In the genomic region with DNA sequence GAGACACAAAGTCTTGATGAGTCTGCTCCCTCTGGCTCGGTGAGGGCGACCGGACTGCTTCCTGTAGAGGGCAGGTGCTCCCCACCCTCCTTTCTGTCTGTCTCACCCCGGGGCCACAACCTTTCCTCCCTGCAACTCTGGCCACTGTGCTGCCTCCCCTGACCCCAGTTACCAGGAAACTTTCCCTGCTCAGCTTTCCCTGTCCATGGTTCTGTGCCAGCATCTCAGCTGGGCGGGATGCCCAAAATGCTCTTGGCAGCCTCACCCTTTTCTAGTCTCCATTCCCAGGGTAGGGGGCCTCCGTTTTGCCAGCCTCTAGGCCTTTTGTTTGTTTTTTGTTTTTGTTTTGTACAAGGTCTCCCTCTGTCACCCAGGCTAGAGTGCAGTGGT, we compare ENCODE assay signal across 9 cellular contexts. TPM values are rescaled to one million over a fixed set of nuclear protein-coding genes. Genes with fewer than 3 reads are reported as not detected.
DNase-seq lines count a peak whose midpoint lies in the region; ATAC-seq and TF ChIP-seq lines count a peak whose summit lies in the region.
"Had no signal": no experiment of that assay in that cellular context is flagged by ENCODE, and none has a peak within 500 bp of the region (broad histone marks: within the 10 kb centered on the region; RNA-seq: fewer than 3 reads in every experiment).

No MANE protein-coding gene starts in this region.

- H3K4me3 Mint-ChIP-seq in activated CD4-positive, alpha-beta T cell treated with anti-CD3 and anti-CD28 coated beads, Interleukin-2, amount 10 ng/mL, durations not matched to agents 24 days and 14 days, result peak overlapping the region; percentile 82

- peaks cover 11% of the 10 kb centered on the region for H3K36me3 Mint-ChIP-seq in activated CD4-positive, alpha-beta T cell treated with anti-CD3 and anti-CD28 coated beads, Interleukin-2, amount 10 ng/mL, durations not matched to agents 24 days and 14 days (ENCODE audit: low read depth)

- TF ChIP-seq CTCF in body of pancreas (IDR thresholded peaks at IDR 0.05) (no peak), lung (IDR thresholded peaks at IDR 0.05; ENCODE audit: control extremely low read depth, extremely low read depth) (no peak), testis (IDR thresholded peaks at IDR 0.05) (no peak)

- H3K9me3 Mint-ChIP-seq in activated CD4-positive, alpha-beta T cell treated with anti-CD3 and anti-CD28 coated beads, Interleukin-2, amount 10 ng/mL, durations not matched to agents 24 days and 14 days, result no peaks in the 10 kb centered on the region

- peak overlapping the region in 3 of 4 donors; percentile 10 to 55 (median 38) for H3K27ac ChIP-seq in body of pancreas
- no peak overlapping the region for H3K27ac ChIP-seq in lung (ENCODE audit: low read depth in 1 of 2, low read length in 1 of 2)
- no peak overlapping the region for H3K27ac ChIP-seq in testis

- TF ChIP-seq POLR2A in body of pancreas (IDR thresholded peaks at IDR 0.05), result no peak
- TF ChIP-seq POLR2A in testis (IDR thresholded peaks at IDR 0.05), result no peak

- H3K4me1 ChIP-seq in body of pancreas (peaks cover 20% of the 10 kb centered on the region), lung (ENCODE audit: control insufficient read depth in 2 of 2, insufficient read depth in 2 of 2, low read length in 2 of 2) (peaks cover 4 to 11% of the 10 kb centered on the region in 2 donors), testis (peaks cover 7% of the 10 kb centered on the region)

- H3K27me3 ChIP-seq in body of pancreas (no peaks in the 10 kb centered on the region), lung (ENCODE audit: control insufficient read depth, insufficient read depth) (no peaks in the 10 kb centered on the region), testis (no peaks in the 10 kb centered on the region)

- WGBS in body of pancreas, 2 donors, result 22 to 23% methylated on average over 6 of the region's 6 CpGs
- 44 to 65% methylated on average over 6 of the region's 6 CpGs for WGBS in lung, 2 donors
- 45 to 62% methylated on average over 6 of the region's 6 CpGs for WGBS in testis, 2 donors

- H3K36me3 ChIP-seq in body of pancreas (replicated peaks in 1 of 2; ENCODE audit: insufficient read depth in 1 of 2, low read depth in 2 of 2), result peaks cover 0 to 2% of the 10 kb centered on the region in 2 donors
- H3K36me3 ChIP-seq in lung (ENCODE audit: control insufficient read depth in 2 of 2, insufficient read depth in 2 of 2, low read length in 2 of 2), result peaks cover 0 to 2% of the 10 kb centered on the region in 2 donors
- H3K36me3 ChIP-seq in testis (ENCODE audit: low read depth, missing control alignments), result no peaks in the 10 kb centered on the region

- peak; percentile 23 for ATAC-seq in body of pancreas
- ATAC-seq in lung (ENCODE audit: insufficient read depth, low FRiP score), result no peak
- no peak for ATAC-seq in HG02840 (IDR thresholded peaks at IDR 0.05; ENCODE audit: low FRiP score, unreplicated experiment)

- H3K27ac Mint-ChIP-seq in activated CD4-positive, alpha-beta T cell treated with anti-CD3 and anti-CD28 coated beads, Interleukin-2, amount 10 ng/mL, durations not matched to agents 24 days and 14 days, result peak overlapping the region; percentile 53

- no peaks in the 10 kb centered on the region for H3K9me3 ChIP-seq in body of pancreas
- H3K9me3 ChIP-seq in lung (ENCODE audit: control insufficient read depth in 2 of 2, insufficient read depth in 1 of 2, low read length in 1 of 2), result no peaks in the 10 kb centered on the region
- no peaks in the 10 kb centered on the region for H3K9me3 ChIP-seq in testis

- intact Hi-C loops in activated CD4-positive, alpha-beta T cell treated with anti-CD3 and anti-CD28 coated beads, Interleukin-2, amount 10 ng/mL, durations not matched to agents 24 days and 14 days (cut with micrococcal nuclease), result no loop called here
- intact Hi-C loops in body of pancreas (cut with DNase I), result no loop called here
- intact Hi-C loops in testis (cut with DNase I; ENCODE audit: low total_unique reads), result no loop called here

- H3K4me1 Mint-ChIP-seq in activated CD4-positive, alpha-beta T cell treated with anti-CD3 and anti-CD28 coated beads, Interleukin-2, amount 10 ng/mL, durations not matched to agents 24 days and 14 days, result peaks cover 10% of the 10 kb centered on the region

- DNase-seq in activated CD4-positive, alpha-beta T cell treated with anti-CD3 and anti-CD28 coated beads, Interleukin-2, amount 10 ng/mL, durations not matched to agents 24 days and 14 days, result no peak
- DNase-seq in activated CD4-positive, alpha-beta T cell treated with anti-CD3 and anti-CD28 coated beads for 4 hours, result no peak
- DNase-seq in body of pancreas, result peak; percentile 71 to 83 (median 73)
- DNase-seq in lung (ENCODE audit: low spot score), result peak; percentile 49
- peak; percentile 61 for DNase-seq in testis
- no peak for DNase-seq in DMS53 (lab: John Stamatoyannopoulos, UW)
- no peak for DNase-seq in NCI-H524 (lab: John Stamatoyannopoulos, UW)

- no peaks in the 10 kb centered on the region for H3K27me3 Mint-ChIP-seq in activated CD4-positive, alpha-beta T cell treated with anti-CD3 and anti-CD28 coated beads, Interleukin-2, amount 10 ng/mL, durations not matched to agents 24 days and 14 days

- H3K4me3 ChIP-seq in body of pancreas, result no peak overlapping the region
- no peak overlapping the region for H3K4me3 ChIP-seq in lung
- no peak overlapping the region for H3K4me3 ChIP-seq in testis

RNA-seq across cellular contexts. Expression of a gene that starts 1.4 kb away (rescaled TPM):
- 14.5 and 16.1 TPM in 2 replicates for total RNA-seq in activated CD4-positive, alpha-beta T cell treated with anti-CD3 and anti-CD28 coated beads, Interleukin-2, amount 10 ng/mL, durations not matched to agents 24 days and 14 days
- total RNA-seq in body of pancreas (10 to 100 TPM; 25.7 to 41.5 TPM), lung (10 to 100 TPM; 27.1 to 42.3 TPM), testis (10 to 100 TPM; 17.5 to 31.2 TPM)
- polyA plus RNA-seq in lung (10 to 100 TPM; 18.0 to 22.4 TPM), testis (ENCODE audit: insufficient read depth, low read depth, low replicate concordance) (11.0 TPM)

RNA-seq across cellular contexts. Expression of a gene that starts 12.4 kb away (rescaled TPM):
- 208 and 209 TPM in 2 replicates for total RNA-seq in activated CD4-positive, alpha-beta T cell treated with anti-CD3 and anti-CD28 coated beads, Interleukin-2, amount 10 ng/mL, durations not matched to agents 24 days and 14 days
- total RNA-seq in body of pancreas (10 to 100 TPM; 41.5 to 89.0 TPM), lung (100 to 1,000 TPM in 1 of 2 donors, 10 to 100 TPM in 1; 63.7 to 141 TPM), testis (100 to 1,000 TPM; 101 to 138 TPM)
- polyA plus RNA-seq in lung (100 to 1,000 TPM; 172 to 237 TPM), testis (ENCODE audit: insufficient read depth, low read depth, low replicate concordance) (191 TPM)

RNA-seq across cellular contexts. Expression of a gene that starts 19.6 kb away (rescaled TPM):
- total RNA-seq in activated CD4-positive, alpha-beta T cell treated with anti-CD3 and anti-CD28 coated beads, Interleukin-2, amount 10 ng/mL, durations not matched to agents 24 days and 14 days, result not detected in 2 replicates
- total RNA-seq in body of pancreas (not detected), lung (under 1 TPM in 1 of 2 donors, not detected in 1; 0.34 TPM), testis (not detected)
- polyA plus RNA-seq in lung (under 1 TPM in 1 of 2 donors, not detected in 1; 0.41 TPM), testis (ENCODE audit: insufficient read depth, low read depth, low replicate concordance) (not detected)
- total RNA-seq: epithelial cell of proximal tubule had no signal

RNA-seq across cellular contexts. Expression of a gene that starts 22.2 kb away (rescaled TPM):
- not detected in 2 replicates for total RNA-seq in activated CD4-positive, alpha-beta T cell treated with anti-CD3 and anti-CD28 coated beads, Interleukin-2, amount 10 ng/mL, durations not matched to agents 24 days and 14 days
- total RNA-seq in body of pancreas (not detected), lung (10 to 100 TPM in 1 of 2 donors, 1 to 10 TPM in 1; 2.1 to 14.0 TPM), testis (1 to 10 TPM in 1 of 2 donors, under 1 TPM in 1; 0.62 to 1.3 TPM)
- polyA plus RNA-seq in lung (10 to 100 TPM; 21.3 to 21.8 TPM), testis (ENCODE audit: insufficient read depth, low read depth, low replicate concordance) (0.98 TPM)
- total RNA-seq: epithelial cell of proximal tubule had no signal

Comparison
In these comparisons a context has a peak if more than half of its experiments do, and no peak if none do; other contexts are left out.
1. DNase-seq: peak in body of pancreas (4 of 4), lung (single experiment) and testis (single experiment); none in activated CD4-positive, alpha-beta T cell treated with anti-CD3 and anti-CD28 coated beads, Interleukin-2, amount 10 ng/mL, durations not matched to agents 24 days and 14 days (single experiment), activated CD4-positive, alpha-beta T cell treated with anti-CD3 and anti-CD28 coated beads for 4 hours (0 of 2), DMS53 (single experiment) and NCI-H524 (0 of 2).
2. H3K27ac ChIP-seq: peak in body of pancreas (3 of 4); none in lung (0 of 2) and testis (0 of 2).